11 cellular contexts compared by ENCODE assay signal in genomic region chr6:28541996-28542395, GRCh38. TPM values are rescaled to one million over a fixed set of nuclear protein-coding genes. Genes with fewer than 3 reads are reported as not detected.
DNase-seq lines count a peak whose midpoint lies in the region; ATAC-seq, FAIRE-seq and TF ChIP-seq lines count a peak whose summit lies in the region.
"Had no signal": no experiment of that assay in that cellular context is flagged by ENCODE, and none has a peak within 500 bp of the region (broad histone marks: within the 10 kb centered on the region; RNA-seq: fewer than 3 reads in every experiment).

No MANE protein-coding gene starts in this region.

- TF ChIP-seq CTCF in GM12865 (IDR thresholded peaks at IDR 0.05; ENCODE audit: insufficient read depth, low read depth, low read length, missing control alignments) = no peak
- no peak for TF ChIP-seq CTCF in OCI-LY1 (IDR thresholded peaks at IDR 0.05; ENCODE audit: low read length)
- TF ChIP-seq CTCF in neural progenitor cell (IDR thresholded peaks at IDR 0.05) = no peak

- no peak overlapping the region for H3K27ac Mint-ChIP-seq in effector memory CD8-positive, alpha-beta T cell
- H3K27ac Mint-ChIP-seq in neural progenitor cell = peak overlapping the region; percentile 5

- H3K27me3 ChIP-seq in OCI-LY1 (ENCODE audit: insufficient read depth, low read length) (no peaks in the 10 kb centered on the region), neural progenitor cell (peaks cover 8% of the 10 kb centered on the region)
- H3K27me3 ChIP-seq: ovary had no signal

- no peak for ATAC-seq in effector memory CD8-positive, alpha-beta T cell (replicated peaks)
- no peak for ATAC-seq in GM18520 (IDR thresholded peaks at IDR 0.05; ENCODE audit: unreplicated experiment)

- H3K9me3 ChIP-seq in OCI-LY1 (ENCODE audit: low read length) (no peaks in the 10 kb centered on the region; the same call in 1 of the 2 replicates), neural progenitor cell (ENCODE audit: low read depth) (no peaks in the 10 kb centered on the region)

- H4K20me1 ChIP-seq in OCI-LY1 (ENCODE audit: insufficient read depth, low read length) (no peaks in the 10 kb centered on the region), neural progenitor cell (ENCODE audit: low read depth) (no peaks in the 10 kb centered on the region)

- peaks cover 13% of the 10 kb centered on the region for H3K4me1 ChIP-seq in OCI-LY1 (ENCODE audit: insufficient read depth, low read length, severe bottlenecking)
- peaks cover 9% of the 10 kb centered on the region for H3K4me1 ChIP-seq in neural progenitor cell

- H3K9ac ChIP-seq in OCI-LY1 (ENCODE audit: low read length) = no peak overlapping the region
- H3K9ac ChIP-seq in neural progenitor cell = no peak overlapping the region

- H3K79me2 ChIP-seq in OCI-LY1 (ENCODE audit: insufficient read depth, low read length) (no peaks in the 10 kb centered on the region), neural progenitor cell (ENCODE audit: low read depth) (no peaks in the 10 kb centered on the region)

- H3F3A ChIP-seq in OCI-LY1 (ENCODE audit: insufficient read depth, low read length) (no peaks in the 10 kb centered on the region), neural progenitor cell (ENCODE audit: low read depth) (peaks cover 38% of the 10 kb centered on the region)

- H2AFZ ChIP-seq in OCI-LY1 (ENCODE audit: low read length) (no peak overlapping the region), neural progenitor cell (replicated peaks) (peak overlapping the region; percentile 90)

- H3K4me3 ChIP-seq in GM12865 (ENCODE audit: low read depth, low read length) (peak overlapping the region; percentile 63), OCI-LY1 (ENCODE audit: low read depth, low read length, poor library complexity, severe bottlenecking) (peak overlapping the region; percentile 63), neural progenitor cell (peak overlapping the region; percentile 73)

- H3K27ac ChIP-seq in OCI-LY1 (ENCODE audit: low read depth, low read length, poor library complexity, severe bottlenecking) = no peak overlapping the region
- no peak overlapping the region for H3K27ac ChIP-seq in neural progenitor cell
- H3K27ac ChIP-seq: ovary had no signal

- peaks cover 21% of the 10 kb centered on the region for H3K36me3 Mint-ChIP-seq in effector memory CD8-positive, alpha-beta T cell (ENCODE audit: insufficient read depth)
- H3K36me3 Mint-ChIP-seq in neural progenitor cell = no peaks in the 10 kb centered on the region

- H3K4me2 ChIP-seq in OCI-LY1 (ENCODE audit: low read length) (peak overlapping the region; percentile 78; the same call in 1 of the 2 replicates), neural progenitor cell (peak overlapping the region; percentile 81)

- no peaks in the 10 kb centered on the region for H3K36me3 ChIP-seq in OCI-LY1 (ENCODE audit: insufficient read depth, low read length)
- no peaks in the 10 kb centered on the region for H3K36me3 ChIP-seq in neural progenitor cell
- H3K36me3 ChIP-seq: ovary had no signal

- peaks cover 6% of the 10 kb centered on the region in 2 donors for H3K4me1 Mint-ChIP-seq in effector memory CD8-positive, alpha-beta T cell (ENCODE audit: low read depth in 2 of 2)
- peaks cover 26% of the 10 kb centered on the region for H3K4me1 Mint-ChIP-seq in neural progenitor cell

- peaks cover 74 to 88% of the 10 kb centered on the region in 2 donors for H3K27me3 Mint-ChIP-seq in effector memory CD8-positive, alpha-beta T cell
- H3K27me3 Mint-ChIP-seq in neural progenitor cell (ENCODE audit: insufficient read depth, low read depth) = peaks cover 27% of the 10 kb centered on the region

- H3K4me3 Mint-ChIP-seq in effector memory CD8-positive, alpha-beta T cell = peak overlapping the region; percentile 61 to 65
- peak overlapping the region; percentile 94 for H3K4me3 Mint-ChIP-seq in neural progenitor cell

- no peaks in the 10 kb centered on the region for H3K9me2 ChIP-seq in OCI-LY1 (ENCODE audit: low read depth, low read length)

- peaks cover 2 to 5% of the 10 kb centered on the region in 2 donors for H3K9me3 Mint-ChIP-seq in effector memory CD8-positive, alpha-beta T cell
- peaks cover 10% of the 10 kb centered on the region for H3K9me3 Mint-ChIP-seq in neural progenitor cell

- no peak for FAIRE-seq in frontal cortex (lab: Jason Lieb, UNC)

- DNase-seq in GM12865 (ENCODE audit: low read depth) = no peak
- DNase-seq in effector memory CD8-positive, alpha-beta T cell = no peak
- DNase-seq in neural progenitor cell (ENCODE audit: low spot score) = no peak
- no peak for DNase-seq in frontal cortex (ENCODE audit: low spot score in 2 of 2)
- no peak for DNase-seq in GF-D8 (lab: John Stamatoyannopoulos, UW)
- no peak for DNase-seq in GM19240 (ENCODE audit: insufficient read length, low spot score)
- DNase-seq: activated gamma-delta T cell had no signal

RNA-seq across cellular contexts. Expression of gene GPX5, which starts 16.3 kb away (rescaled TPM):
- total RNA-seq in neural progenitor cell (ENCODE audit: low replicate concordance) = not detected in 2 replicates
- total RNA-seq in frontal cortex = not detected
- total RNA-seq: dermis microvascular lymphatic vessel endothelial cell, ovary had no signal

RNA-seq across cellular contexts. Expression of gene GPX6, which starts 26.4 kb away (rescaled TPM):
- total RNA-seq in neural progenitor cell (ENCODE audit: low replicate concordance) (not detected in 2 replicates), frontal cortex (not detected)
- total RNA-seq: dermis microvascular lymphatic vessel endothelial cell, ovary had no signal
